Comparison of ENCODE assay signal across 22 cellular contexts in genomic region chr15:32781781-32782180, GRCh38.
"Had no signal": no experiment of that assay in that cellular context is flagged by ENCODE, and none has a peak within 500 bp of the region (broad histone marks: within the 10 kb centered on the region; RNA-seq: fewer than 3 reads in every experiment).

No MANE protein-coding gene starts in this region.

- H3K27me3 ChIP-seq: ascending aorta, cardiac muscle cell, dorsolateral prefrontal cortex, tibial artery had no signal

- H3K27ac Mint-ChIP-seq: activated naive CD4-positive, alpha-beta T cell treated with anti-CD3 and anti-CD28 coated beads, Interleukin-2, amount 10 ng/mL, durations not matched to agents 7 days and 5 days had no signal

- H3K4me1 Mint-ChIP-seq: activated naive CD4-positive, alpha-beta T cell treated with anti-CD3 and anti-CD28 coated beads, Interleukin-2, amount 10 ng/mL, durations not matched to agents 7 days and 5 days had no signal

- H3K4me1 ChIP-seq: ascending aorta, tibial artery had no signal

- DNase-seq: activated CD4-positive, alpha-beta T cell treated with anti-CD3 and anti-CD28 coated beads, Interleukin-2, amount 50 U/mL, for 1 hour; activated CD4-positive, CD25-positive, alpha-beta regulatory T cell treated with anti-CD3 and anti-CD28 coated beads, Interleukin-2, amount 50 U/mL, for 72 hours; activated CD8-positive, alpha-beta memory T cell treated with anti-CD3 and anti-CD28 coated beads, Interleukin-2, amount 50 U/mL, for 4 hours; activated effector memory CD4-positive, alpha-beta T cell treated with Interleukin-2 at 50 U/mL for 16 hours; activated naive CD4-positive, alpha-beta T cell treated with anti-CD3 and anti-CD28 coated beads, Interleukin-2, amount 10 ng/mL, durations not matched to agents 7 days and 5 days; activated T-cell treated with anti-CD3 and anti-CD28 coated beads, Interleukin-2, amount 50 U/mL, for 48 hours; dorsolateral prefrontal cortex; foreskin melanocyte; glutamatergic neuron; hippocampal formation; kidney; occipital lobe; posterior cingulate gyrus; stimulated activated naive CD8-positive, alpha-beta T cell treated with anti-CD3 and anti-CD28 coated beads, Interleukin-15, Interleukin-2, amounts not matched to agents 100 U/mL and 50 U/mL, for 24 hours; substantia nigra; T-helper 1 cell; T-helper 9 cell; tibial artery had no signal

- ATAC-seq: left lobe of liver; stimulated activated naive CD8-positive, alpha-beta T cell treated with anti-CD3 and anti-CD28 coated beads, Interleukin-15, Interleukin-2, amounts not matched to agents 100 U/mL and 50 U/mL, for 24 hours had no signal

- H3K36me3 Mint-ChIP-seq: activated naive CD4-positive, alpha-beta T cell treated with anti-CD3 and anti-CD28 coated beads, Interleukin-2, amount 10 ng/mL, durations not matched to agents 7 days and 5 days had no signal

- H3K9me3 Mint-ChIP-seq: activated naive CD4-positive, alpha-beta T cell treated with anti-CD3 and anti-CD28 coated beads, Interleukin-2, amount 10 ng/mL, durations not matched to agents 7 days and 5 days had no signal

- H3K27ac ChIP-seq: ascending aorta, cardiac muscle cell, dorsolateral prefrontal cortex, skin epidermis, tibial artery had no signal

- FAIRE-seq: kidney had no signal

- H3K36me3 ChIP-seq: ascending aorta, cardiac muscle cell, tibial artery had no signal

- H3K4me3 Mint-ChIP-seq: activated naive CD4-positive, alpha-beta T cell treated with anti-CD3 and anti-CD28 coated beads, Interleukin-2, amount 10 ng/mL, durations not matched to agents 7 days and 5 days had no signal

- H3K4me3 ChIP-seq: ascending aorta, cardiac muscle cell, dorsolateral prefrontal cortex, skin epidermis, tibial artery had no signal
